Comparison of ENCODE assay signal across 28 cellular contexts in genomic region chr7:120276720-120277119, GRCh38. TPM values are rescaled to one million over a fixed set of nuclear protein-coding genes. Genes with fewer than 3 reads are reported as not detected.
"Had no signal": no experiment of that assay in that cellular context is flagged by ENCODE, and none has a peak within 500 bp of the region (broad histone marks: within the 10 kb centered on the region; RNA-seq: fewer than 3 reads in every experiment).

No MANE protein-coding gene starts in this region.

- H3K9me3 ChIP-seq: left ventricle myocardium inferior, pancreas, psoas muscle, sigmoid colon, uterus had no signal

- H3K4me3 ChIP-seq: coronary artery, heart right ventricle, left ventricle myocardium inferior, lung, pancreas, psoas muscle, sigmoid colon, uterus had no signal

- H3K36me3 ChIP-seq: heart right ventricle, left ventricle myocardium inferior, pancreas, sigmoid colon, uterus had no signal

- ATAC-seq: activated CD8-positive, alpha-beta T cell treated with anti-CD3 and anti-CD28 coated beads for 36 hours; activated naive CD4-positive, alpha-beta T cell treated with anti-CD3 and anti-CD28 coated beads, Interleukin-2, amount 50 U/mL, for 72 hours; effector memory CD8-positive, alpha-beta T cell; foreskin keratinocyte; heart right ventricle; pancreas; psoas muscle; stimulated activated memory B cell treated with anti-CD40 and anti-IgM and Interleukin-4, amounts not matched to agents 10 μg/mL and 1 μg/mL and 100 μg/mL, for 72 hours; stimulated activated naive CD8-positive, alpha-beta T cell treated with anti-CD3 and anti-CD28 coated beads, Interleukin-15, amount 100 ng/mL, for 72 hours had no signal

- DNase-seq: activated CD4-positive, alpha-beta T cell treated with anti-CD3 and anti-CD28 coated beads for 1 hour; activated CD4-positive, alpha-beta T cell treated with anti-CD3 and anti-CD28 coated beads, Interleukin-2, amount 50 U/mL, for 1 hour; activated CD8-positive, alpha-beta T cell treated with anti-CD3 and anti-CD28 coated beads for 36 hours; activated naive CD4-positive, alpha-beta T cell; activated T-cell treated with anti-CD3 and anti-CD28 coated beads, Interleukin-2, amount 50 U/mL, for 48 hours; anterior cingulate cortex; cerebellar nuclear complex; effector memory CD8-positive, alpha-beta T cell; foreskin keratinocyte; heart right ventricle; left ventricle myocardium inferior; naive B cell; nucleus accumbens; pancreas; psoas muscle; sigmoid colon; small intestine; stimulated activated CD4-positive, alpha-beta T cell treated with anti-CD3 and anti-CD28 coated beads, Interleukin-4, amount 100 ng/mL, for 4 hours; stimulated activated CD8-positive, alpha-beta memory T cell treated with anti-CD3 and anti-CD28 coated beads, Interleukin-4, amount 100 ng/mL, for 48 hours; stimulated activated naive CD8-positive, alpha-beta T cell treated with anti-CD3 and anti-CD28 coated beads, Interleukin-15, amount 100 ng/mL, for 72 hours; substantia nigra; T-helper 2 cell; uterus had no signal

- H3K27me3 ChIP-seq: uterus had no signal

- H3K4me1 ChIP-seq: foreskin keratinocyte, pancreas, psoas muscle, uterus had no signal

RNA-seq across cellular contexts. Expression of gene KCND2, which starts 3.7 kb away (rescaled TPM):
- total RNA-seq: activated CD8-positive, alpha-beta T cell treated with anti-CD3 and anti-CD28 coated beads for 36 hours; activated naive CD4-positive, alpha-beta T cell treated with anti-CD3 and anti-CD28 coated beads, Interleukin-2, amount 50 U/mL, for 72 hours; activated T-helper 2 cell treated with anti-CD3 and anti-CD28 coated beads, Interferon-gamma antibody, Interleukin-2, Interleukin-4, amounts not matched to agents 10 μg/mL and 5 μg/mL and 100 μg/mL, durations not matched to agents 14 hours and 24 hours and 36 hours; foreskin keratinocyte; left ventricle myocardium inferior had no signal
